16 cellular contexts compared by ENCODE assay signal in genomic region chr7:70415179-70415972, GRCh38.
DNase-seq lines count a peak whose midpoint lies in the region; ATAC-seq and TF ChIP-seq lines count a peak whose summit lies in the region.
"Had no signal": no experiment of that assay in that cellular context is flagged by ENCODE, and none has a peak within 500 bp of the region (broad histone marks: within the 10 kb centered on the region; RNA-seq: fewer than 3 reads in every experiment).

No MANE protein-coding gene starts in this region.

- H2AFZ ChIP-seq in neural cell (ENCODE audit: low read depth, low read length) = no peak overlapping the region

- intact Hi-C loops in Caco-2 (cut with micrococcal nuclease; ENCODE audit: unreplicated experiment) = no loop called here

- no peaks in the 10 kb centered on the region for H3K4me1 ChIP-seq in Caco-2

- no peak overlapping the region for H3K4me2 ChIP-seq in neural cell (ENCODE audit: low read length)

- peaks cover 11% of the 10 kb centered on the region for H3F3A ChIP-seq in neural cell (ENCODE audit: insufficient read depth, low read length, poor library complexity, severe bottlenecking)

- no peaks in the 10 kb centered on the region for H3K27me3 ChIP-seq in neural cell (ENCODE audit: insufficient read depth, low read depth, low read length)
- no peaks in the 10 kb centered on the region for H3K27me3 ChIP-seq in Caco-2 (replicated peaks; ENCODE audit: control insufficient read depth, insufficient read depth, low read length)

- CTCF ChIA-PET in Caco-2 (lab: Charles Lee) = no interaction called here

- H3K79me2 ChIP-seq in neural cell (replicated peaks; ENCODE audit: insufficient read depth, low read length) = no peaks in the 10 kb centered on the region

- TF ChIP-seq RAD21 in neural cell (conservative IDR thresholded peaks at IDR 0.05) = no peak

- ATAC-seq in GM18868 (IDR thresholded peaks at IDR 0.05; ENCODE audit: unreplicated experiment) = peak; percentile 81
- ATAC-seq in GM21737 (IDR thresholded peaks at IDR 0.05; ENCODE audit: unreplicated experiment) = peak; percentile 67
- ATAC-seq in HG03175 (IDR thresholded peaks at IDR 0.05; ENCODE audit: unreplicated experiment) = peak; percentile 49

- no peak for TF ChIP-seq CTCF in neural cell (IDR thresholded peaks at IDR 0.05; ENCODE audit: poor library complexity, severe bottlenecking)
- no peak for TF ChIP-seq CTCF in osteocyte (IDR thresholded peaks at IDR 0.05)
- TF ChIP-seq CTCF in Caco-2 (IDR thresholded peaks at IDR 0.05; ENCODE audit: insufficient read depth in 1 of 2, low read depth in 1 of 2, low read length in 1 of 2, severe bottlenecking in 1 of 2, unreplicated experiment in 1 of 2) = no peak

- H3K27ac ChIP-seq in neural cell (ENCODE audit: low read length) = peak overlapping the region; percentile 85
- H3K27ac ChIP-seq: HL-60, RWPE1 had no signal

- no TSS peak for BruUV-seq in Caco-2 (replicated peaks; lab: Mats Ljungman, UMichigan)

- H4K20me1 ChIP-seq in neural cell (ENCODE audit: insufficient read depth) = no peaks in the 10 kb centered on the region

- TF ChIP-seq EP300 in neural cell (conservative IDR thresholded peaks at IDR 0.05; ENCODE audit: poor library complexity, severe bottlenecking) = no peak

- H3K9ac ChIP-seq in neural cell (ENCODE audit: low read length) = peak overlapping the region; percentile 10

- H3K9me3 ChIP-seq in neural cell (ENCODE audit: low read length) (no peaks in the 10 kb centered on the region), Caco-2 (no peaks in the 10 kb centered on the region)

- no peaks in the 10 kb centered on the region for H3K9me2 ChIP-seq in neural cell (ENCODE audit: insufficient read depth, low read length)

- H3K9me3 Mint-ChIP-seq in osteocyte (ENCODE audit: unreplicated experiment) (no peaks in the 10 kb centered on the region), Caco-2 (ENCODE audit: unreplicated experiment) (no peaks in the 10 kb centered on the region)
- H3K9me3 Mint-ChIP-seq: activated naive CD4-positive, alpha-beta T cell treated with anti-CD3 and anti-CD28 coated beads, Interleukin-2, amount 50 U/mL, for 24 hours; mesothelial cell of epicardium had no signal

- H3K36me3 ChIP-seq in neural cell (ENCODE audit: insufficient read depth, low read length) = no peaks in the 10 kb centered on the region
- no peaks in the 10 kb centered on the region for H3K36me3 ChIP-seq in Caco-2 (ENCODE audit: control insufficient read depth, insufficient read depth, low read length)

- H3K4me1 Mint-ChIP-seq in osteocyte (ENCODE audit: unreplicated experiment) = no peaks in the 10 kb centered on the region
- no peaks in the 10 kb centered on the region for H3K4me1 Mint-ChIP-seq in Caco-2 (ENCODE audit: low read depth, unreplicated experiment)
- H3K4me1 Mint-ChIP-seq: activated naive CD4-positive, alpha-beta T cell treated with anti-CD3 and anti-CD28 coated beads, Interleukin-2, amount 50 U/mL, for 24 hours; CD14-positive monocyte had no signal

- H3K36me3 Mint-ChIP-seq in osteocyte (ENCODE audit: unreplicated experiment) = peaks cover 2% of the 10 kb centered on the region
- H3K36me3 Mint-ChIP-seq in Caco-2 (ENCODE audit: insufficient read depth, unreplicated experiment) = no peaks in the 10 kb centered on the region
- H3K36me3 Mint-ChIP-seq: activated naive CD4-positive, alpha-beta T cell treated with anti-CD3 and anti-CD28 coated beads, Interleukin-2, amount 50 U/mL, for 24 hours; CD14-positive monocyte; mesothelial cell of epicardium had no signal

- H3K27me3 Mint-ChIP-seq in osteocyte (ENCODE audit: unreplicated experiment) = no peaks in the 10 kb centered on the region
- no peaks in the 10 kb centered on the region for H3K27me3 Mint-ChIP-seq in Caco-2 (ENCODE audit: insufficient read depth, unreplicated experiment)
- H3K27me3 Mint-ChIP-seq: activated naive CD4-positive, alpha-beta T cell treated with anti-CD3 and anti-CD28 coated beads, Interleukin-2, amount 50 U/mL, for 24 hours had no signal

- H3K4me3 Mint-ChIP-seq in osteocyte (ENCODE audit: unreplicated experiment) = no peak overlapping the region
- no peak overlapping the region for H3K4me3 Mint-ChIP-seq in Caco-2 (ENCODE audit: unreplicated experiment)
- H3K4me3 Mint-ChIP-seq: activated naive CD4-positive, alpha-beta T cell treated with anti-CD3 and anti-CD28 coated beads, Interleukin-2, amount 50 U/mL, for 24 hours; CD14-positive monocyte; mesothelial cell of epicardium had no signal

- POLR2A ChIA-PET in Caco-2 (lab: Charles Lee) = no interaction called here

- H3K4me3 ChIP-seq in neural cell (ENCODE audit: low read length) (no peak overlapping the region), Caco-2 (ENCODE audit: low read depth, low read length) (no peak overlapping the region)

- DNase-seq in osteocyte (ENCODE audit: extremely low spot score, unreplicated experiment) (no peak), Caco-2 (no peak), DMS53 treated with DMSO at 0.1 percent for 48 hours (lab: John Stamatoyannopoulos, UW; ENCODE audit: unreplicated experiment) (no peak)
- no peak for DNase-seq in activated naive CD4-positive, alpha-beta T cell (lab: John Stamatoyannopoulos, UW)
- DNase-seq: activated CD8-positive, alpha-beta memory T cell treated with anti-CD3 and anti-CD28 coated beads for 24 hours; GF-D8; stimulated activated CD4-positive, alpha-beta T cell treated with anti-CD3 and anti-CD28 coated beads, Interleukin-4, amount 100 ng/mL, for 4 hours had no signal

- H3K27ac Mint-ChIP-seq in osteocyte (ENCODE audit: unreplicated experiment) = no peak overlapping the region
- H3K27ac Mint-ChIP-seq in Caco-2 (ENCODE audit: unreplicated experiment) = no peak overlapping the region
- H3K27ac Mint-ChIP-seq: activated naive CD4-positive, alpha-beta T cell treated with anti-CD3 and anti-CD28 coated beads, Interleukin-2, amount 50 U/mL, for 24 hours; mesothelial cell of epicardium had no signal

TF ChIP-seq in neural cell, 6 proteins besides CTCF, POLR2A, EP300 and RAD21:
- TF ChIP-seq MXI1 (conservative IDR thresholded peaks at IDR 0.05; ENCODE audit: poor library complexity, severe bottlenecking) (no peak), EZH2 (IDR thresholded peaks at IDR 0.05; ENCODE audit: borderline replicate concordance, insufficient read depth, low read length, poor library complexity, severe bottlenecking) (no peak), POLR2AphosphoS5 (IDR thresholded peaks at IDR 0.05) (no peak), TAF1 (IDR thresholded peaks at IDR 0.05; ENCODE audit: low read depth) (no peak), SMC3 (conservative IDR thresholded peaks at IDR 0.05; ENCODE audit: poor library complexity) (no peak)
- TF ChIP-seq, protein P1, sequence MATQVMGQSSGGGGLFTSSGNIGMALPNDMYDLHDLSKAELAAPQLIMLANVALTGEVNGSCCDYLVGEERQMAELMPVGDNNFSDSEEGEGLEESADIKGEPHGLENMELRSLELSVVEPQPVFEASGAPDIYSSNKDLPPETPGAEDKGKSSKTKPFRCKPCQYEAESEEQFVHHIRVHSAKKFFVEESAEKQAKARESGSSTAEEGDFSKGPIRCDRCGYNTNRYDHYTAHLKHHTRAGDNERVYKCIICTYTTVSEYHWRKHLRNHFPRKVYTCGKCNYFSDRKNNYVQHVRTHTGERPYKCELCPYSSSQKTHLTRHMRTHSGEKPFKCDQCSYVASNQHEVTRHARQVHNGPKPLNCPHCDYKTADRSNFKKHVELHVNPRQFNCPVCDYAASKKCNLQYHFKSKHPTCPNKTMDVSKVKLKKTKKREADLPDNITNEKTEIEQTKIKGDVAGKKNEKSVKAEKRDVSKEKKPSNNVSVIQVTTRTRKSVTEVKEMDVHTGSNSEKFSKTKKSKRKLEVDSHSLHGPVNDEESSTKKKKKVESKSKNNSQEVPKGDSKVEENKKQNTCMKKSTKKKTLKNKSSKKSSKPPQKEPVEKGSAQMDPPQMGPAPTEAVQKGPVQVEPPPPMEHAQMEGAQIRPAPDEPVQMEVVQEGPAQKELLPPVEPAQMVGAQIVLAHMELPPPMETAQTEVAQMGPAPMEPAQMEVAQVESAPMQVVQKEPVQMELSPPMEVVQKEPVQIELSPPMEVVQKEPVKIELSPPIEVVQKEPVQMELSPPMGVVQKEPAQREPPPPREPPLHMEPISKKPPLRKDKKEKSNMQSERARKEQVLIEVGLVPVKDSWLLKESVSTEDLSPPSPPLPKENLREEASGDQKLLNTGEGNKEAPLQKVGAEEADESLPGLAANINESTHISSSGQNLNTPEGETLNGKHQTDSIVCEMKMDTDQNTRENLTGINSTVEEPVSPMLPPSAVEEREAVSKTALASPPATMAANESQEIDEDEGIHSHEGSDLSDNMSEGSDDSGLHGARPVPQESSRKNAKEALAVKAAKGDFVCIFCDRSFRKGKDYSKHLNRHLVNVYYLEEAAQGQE (IDR thresholded peaks at IDR 0.05; ENCODE audit: borderline replicate concordance) = no peak
